8 cellular contexts compared by ENCODE assay signal in the genomic region with DNA sequence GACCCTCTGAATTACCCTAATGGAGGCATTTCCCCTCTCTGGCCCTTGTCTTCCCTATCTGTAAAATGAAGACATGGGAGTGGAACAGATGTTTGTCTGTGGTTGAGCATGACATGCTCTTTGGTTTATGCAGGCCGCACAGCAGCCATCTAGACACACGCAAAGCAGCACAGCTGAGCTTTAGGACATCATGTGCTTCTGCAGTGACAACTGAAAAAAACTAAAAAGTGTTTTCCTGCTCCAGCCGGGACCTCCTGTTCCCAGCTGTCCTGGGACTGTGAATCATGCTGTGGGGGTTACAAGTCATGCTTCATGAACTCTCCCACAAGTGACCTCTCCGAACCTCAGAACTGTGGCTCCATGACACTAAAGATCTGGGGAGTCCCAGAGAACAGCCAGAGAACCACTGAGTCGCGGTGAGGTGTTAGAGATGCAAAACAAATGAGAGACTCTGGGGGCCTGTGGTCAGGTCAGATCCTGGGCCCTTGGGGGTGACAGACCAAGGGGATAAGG. TPM values are rescaled to one million over a fixed set of nuclear protein-coding genes. Genes with fewer than 3 reads are reported as not detected.
DNase-seq lines count a peak whose midpoint lies in the region; ATAC-seq, FAIRE-seq and TF ChIP-seq lines count a peak whose summit lies in the region.

No MANE protein-coding gene starts in this region.

- H2AFZ ChIP-seq in IMR-90 (replicated peaks; ENCODE audit: low read length, poor library complexity), result peak overlapping the region; percentile 35
- no peak overlapping the region for H2AFZ ChIP-seq in astrocyte (ENCODE audit: low read depth, low read length)

- H2AK9ac ChIP-seq in IMR-90 (replicated peaks; ENCODE audit: low read depth, low read length, poor library complexity), result peak overlapping the region; percentile 88

- H4K8ac ChIP-seq in IMR-90 (ENCODE audit: low read depth in 2 of 2, low read length in 2 of 2), result peak overlapping the region; percentile 45 to 67; a peak in 3 of 4 replicates

- H3K79me1 ChIP-seq in IMR-90 (ENCODE audit: low read depth in 1 of 2, low read length in 2 of 2), result peaks cover 10 to 70% of the 10 kb centered on the region in 2 experiments; a peak in 3 of 4 replicates

- peak overlapping the region; percentile 44; the same call in 1 of the 2 replicates for H3K18ac ChIP-seq in IMR-90 (ENCODE audit: low read depth, low read length)

- H3K4me3 Mint-ChIP-seq in astrocyte (ENCODE audit: unreplicated experiment), result peak overlapping the region; percentile 93

- intact Hi-C loops in IMR-90 (cut with micrococcal nuclease), result loop anchor here (2.0 to 5.0 kb wide), 2 partner anchors 21 to 218 kb away; a partner anchor contains a TSS
- intact Hi-C loops in aorta (cut with DNase I), result no loop called here

- H3K9me3 Mint-ChIP-seq in astrocyte (ENCODE audit: unreplicated experiment), result no peaks in the 10 kb centered on the region

- H3K56ac ChIP-seq in IMR-90 (ENCODE audit: extremely low read depth, insufficient read depth, low read length), result peak overlapping the region; percentile 40; the same call in 1 of the 2 replicates

- H3K4me2 ChIP-seq in IMR-90 (ENCODE audit: low read depth, low read length), result peak overlapping the region; percentile 98
- H3K4me2 ChIP-seq in astrocyte (ENCODE audit: low read length), result peak overlapping the region; percentile 98

- H3K14ac ChIP-seq in IMR-90 (replicated peaks; ENCODE audit: low read depth, low read length), result peak overlapping the region; percentile 72

- ATAC-seq in GM21526 (IDR thresholded peaks at IDR 0.05; ENCODE audit: low FRiP score, unreplicated experiment) (peak; percentile 45), IMR-90 (ENCODE audit: low read depth) (no peak), lung (ENCODE audit: insufficient read depth, low FRiP score) (peak; percentile 2), aorta (ENCODE audit: low FRiP score) (no peak)

- H3K27ac Mint-ChIP-seq in astrocyte (ENCODE audit: unreplicated experiment), result no peak overlapping the region

- peak overlapping the region; percentile 88 for H2AK5ac ChIP-seq in IMR-90 (ENCODE audit: low read depth, low read length)

- TF ChIP-seq CTCF in IMR-90 (conservative IDR thresholded peaks at IDR 0.05; ENCODE audit: low read depth, low read length) (no peak), astrocyte (IDR thresholded peaks at IDR 0.05; ENCODE audit: insufficient read depth, low read depth, low read length) (no peak), lung (IDR thresholded peaks at IDR 0.05; ENCODE audit: control extremely low read depth, extremely low read depth) (no peak)

- peak overlapping the region; percentile 83 for H2BK20ac ChIP-seq in IMR-90 (ENCODE audit: low read depth, low read length)

- H4K5ac ChIP-seq in IMR-90 (ENCODE audit: low read depth, low read length), result peak overlapping the region; percentile 34

- DNase-seq in IMR-90 (peak; percentile 79), astrocyte (ENCODE audit: low read depth) (peak; percentile 61), lung (ENCODE audit: low spot score) (no peak), aorta (no peak), NCI-H2227 treated with DMSO at 0.1 percent for 48 hours (lab: John Stamatoyannopoulos, UW) (no peak), epidermal melanocyte (ENCODE audit: insufficient read length, low spot score) (no peak)

- H3K27me3 ChIP-seq in IMR-90 (ENCODE audit: control insufficient read depth, insufficient read depth, low read length), result no peaks in the 10 kb centered on the region
- no peaks in the 10 kb centered on the region for H3K27me3 ChIP-seq in astrocyte (ENCODE audit: insufficient read depth, low read length)
- no peaks in the 10 kb centered on the region for H3K27me3 ChIP-seq in lung (ENCODE audit: control insufficient read depth, insufficient read depth)
- no peaks in the 10 kb centered on the region for H3K27me3 ChIP-seq in aorta (ENCODE audit: control insufficient read depth in 1 of 2, insufficient read depth in 2 of 2, low read length in 1 of 2)

- peak overlapping the region; percentile 72; the same call in 1 of the 2 replicates for H3K4me3 ChIP-seq in GM08714 (ENCODE audit: low read length)
- H3K4me3 ChIP-seq in IMR-90 (ENCODE audit: insufficient read depth, low read depth, low read length), result peak overlapping the region; percentile 79
- peak overlapping the region; percentile 35 for H3K4me3 ChIP-seq in astrocyte (ENCODE audit: insufficient read depth, low read depth, low read length)
- no peak overlapping the region for H3K4me3 ChIP-seq in lung
- no peak overlapping the region for H3K4me3 ChIP-seq in aorta (ENCODE audit: low read length in 2 of 2)

- H3K4me1 ChIP-seq in IMR-90 (ENCODE audit: control insufficient read depth, insufficient read depth, low read length), result peaks cover 29% of the 10 kb centered on the region
- peaks cover 61% of the 10 kb centered on the region for H3K4me1 ChIP-seq in astrocyte (ENCODE audit: insufficient read depth, low read length)
- peaks cover 18 to 22% of the 10 kb centered on the region in 2 donors for H3K4me1 ChIP-seq in lung (ENCODE audit: control insufficient read depth in 2 of 2, insufficient read depth in 2 of 2, low read length in 2 of 2)
- peaks cover 6 to 10% of the 10 kb centered on the region in 2 donors for H3K4me1 ChIP-seq in aorta (ENCODE audit: control insufficient read depth in 1 of 2, insufficient read depth in 2 of 2, low read length in 2 of 2)

- no peak for TF ChIP-seq POLR2A in IMR-90 (IDR thresholded peaks at IDR 0.05; ENCODE audit: low read depth, low read length)

- no peak for TF ChIP-seq RAD21 in IMR-90 (IDR thresholded peaks at IDR 0.05; ENCODE audit: low read length)

- peaks cover 3% of the 10 kb centered on the region for H3K36me3 Mint-ChIP-seq in astrocyte (ENCODE audit: low read depth, unreplicated experiment)

- peaks cover 49% of the 10 kb centered on the region for H3K79me2 ChIP-seq in astrocyte (ENCODE audit: insufficient read depth, low read length)

- peak overlapping the region; percentile 81 for H3K23ac ChIP-seq in IMR-90 (ENCODE audit: low read depth, low read length)

- H3K9me3 ChIP-seq in IMR-90 (ENCODE audit: control insufficient read depth, insufficient read depth, low read length) (no peaks in the 10 kb centered on the region), astrocyte (ENCODE audit: insufficient read depth, low read depth, low read length) (no peaks in the 10 kb centered on the region), lung (ENCODE audit: control insufficient read depth in 2 of 2, insufficient read depth in 1 of 2, low read length in 1 of 2) (no peaks in the 10 kb centered on the region), aorta (ENCODE audit: control insufficient read depth, low read length) (no peaks in the 10 kb centered on the region)

- no peaks in the 10 kb centered on the region for H3K36me3 ChIP-seq in IMR-90 (ENCODE audit: control insufficient read depth, insufficient read depth, low read length)
- no peaks in the 10 kb centered on the region for H3K36me3 ChIP-seq in astrocyte (ENCODE audit: insufficient read depth, low read length)
- no peaks in the 10 kb centered on the region for H3K36me3 ChIP-seq in lung (ENCODE audit: control insufficient read depth in 2 of 2, insufficient read depth in 2 of 2, low read length in 2 of 2)
- H3K36me3 ChIP-seq in aorta (ENCODE audit: control insufficient read depth in 1 of 2, insufficient read depth in 2 of 2, low read length in 1 of 2), result no peaks in the 10 kb centered on the region

- H3K27me3 Mint-ChIP-seq in astrocyte (ENCODE audit: low read depth, unreplicated experiment), result no peaks in the 10 kb centered on the region

- peak overlapping the region; percentile 89 for H3K9ac ChIP-seq in IMR-90 (ENCODE audit: low read depth, low read length)
- peak overlapping the region; percentile 48 for H3K9ac ChIP-seq in astrocyte (ENCODE audit: low read length)

- peaks cover 32% of the 10 kb centered on the region for H3K9me1 ChIP-seq in IMR-90 (ENCODE audit: insufficient read depth, low read length)

- H2BK5ac ChIP-seq in IMR-90 (ENCODE audit: low read depth, low read length, poor library complexity, severe bottlenecking), result peak overlapping the region; percentile 98

- no TSS peak for BruUV-seq in IMR-90 (replicated peaks; lab: Mats Ljungman, UMichigan)

- H2BK15ac ChIP-seq in IMR-90 (ENCODE audit: low read depth, low read length), result peak overlapping the region; percentile 63; the same call in 2 of the 3 replicates

- in situ Hi-C loops in IMR-90 (cut with MboI; ENCODE audit: low sequenced_read_pairs), result no loop called here

- 25% methylated on average over 5 of the region's 6 CpGs; no CpG with 5 or more reads in 1 of the 2 experiments for WGBS in IMR-90 (ENCODE audit: extremely low coverage in 2 of 2, insufficient read length in 1 of 2), 2 experiments
- 46 to 62% methylated on average over 6 of the region's 6 CpGs for WGBS in lung, 2 donors
- 61 to 72% methylated on average over 6 of the region's 6 CpGs for WGBS in aorta, 2 donors

- H2BK120ac ChIP-seq in IMR-90 (ENCODE audit: low read depth, low read length), result peak overlapping the region; percentile 88

- CTCF ChIA-PET in IMR-90 (lab: Yijun Ruan, JAX), result no interaction called here

- dilution Hi-C loops in IMR-90 (cut with HindIII; ENCODE audit: low sequenced_read_pairs, unreplicated experiment), result no loop called here

- H3K4ac ChIP-seq in IMR-90 (ENCODE audit: low read depth, low read length), result peak overlapping the region; percentile 92

- peak overlapping the region; percentile 88 for H3K27ac ChIP-seq in IMR-90 (ENCODE audit: insufficient read depth, low read length)
- H3K27ac ChIP-seq in astrocyte (ENCODE audit: low read depth, low read length), result peak overlapping the region; percentile 7
- peak overlapping the region; percentile 63 to 90 for H3K27ac ChIP-seq in lung (ENCODE audit: low read depth in 1 of 2, low read length in 1 of 2)
- H3K27ac ChIP-seq in aorta (ENCODE audit: low read depth in 1 of 2, low read length in 2 of 2), result peak overlapping the region; percentile 75 to 90

- H3K4me1 Mint-ChIP-seq in astrocyte (ENCODE audit: low read depth, unreplicated experiment), result peaks cover 34% of the 10 kb centered on the region

- peak overlapping the region; percentile 48 for H4K91ac ChIP-seq in IMR-90 (ENCODE audit: insufficient read depth, low read depth, low read length)

- no peak for FAIRE-seq in astrocyte (lab: Jason Lieb, UNC)

- POLR2A ChIA-PET in IMR-90 (lab: Charles Lee; ENCODE audit: unreplicated experiment), result interaction anchor here (2.6 kb wide), 1 partner anchor 22 kb away, joined by 9 read pairs; a partner anchor contains a TSS

- no peaks in the 10 kb centered on the region; the same call in 1 of the 2 replicates for H4K20me1 ChIP-seq in IMR-90 (ENCODE audit: insufficient read depth, low read length)
- H4K20me1 ChIP-seq in astrocyte (ENCODE audit: insufficient read depth, low read length), result peaks cover 10% of the 10 kb centered on the region

RNA-seq across cellular contexts. Expression of a gene that starts 1.7 kb away (rescaled TPM):
- total RNA-seq in IMR-90 (2012; rRNA removed) (36.1 and 37.5 TPM in 2 replicates), astrocyte (16.7 and 19.8 TPM in 2 replicates), lung (10 to 100 TPM; 14.3 to 19.7 TPM), aorta (10 to 100 TPM; 45.3 to 47.6 TPM)
- polyA plus RNA-seq in IMR-90 (2012; rRNA removed) (42.6 and 53.4 TPM in 2 replicates), lung (10 to 100 TPM; 14.0 to 54.8 TPM), aorta (10 to 100 TPM; 33.7 to 38.2 TPM)
- 34.9 and 58.2 TPM in 2 replicates for polyA plus RNA-seq in IMR-90 (2012; cell fraction: cytosol; rRNA removed)
- polyA plus RNA-seq in IMR-90 (2012; cell fraction: nucleus; rRNA removed; ENCODE audit: low replicate concordance), result 10.7 and 26.3 TPM in 2 replicates

RNA-seq across cellular contexts. Expression of a gene that starts 21.4 kb away (rescaled TPM):
- total RNA-seq in IMR-90 (2012; rRNA removed) (50.2 and 56.1 TPM in 2 replicates), astrocyte (53.8 and 57.0 TPM in 2 replicates), lung (100 to 1,000 TPM in 1 of 2 donors, 10 to 100 TPM in 1; 69.1 to 105 TPM), aorta (10 to 100 TPM; 58.9 to 66.4 TPM)
- polyA plus RNA-seq in IMR-90 (2012; rRNA removed) (26.6 and 28.1 TPM in 2 replicates), lung (10 to 100 TPM; 21.2 to 27.1 TPM), aorta (10 to 100 TPM; 17.3 to 21.3 TPM)
- 10.3 and 10.5 TPM in 2 replicates for polyA plus RNA-seq in IMR-90 (2012; cell fraction: cytosol; rRNA removed)
- polyA plus RNA-seq in IMR-90 (2012; cell fraction: nucleus; rRNA removed; ENCODE audit: low replicate concordance), result 11.6 and 41.1 TPM in 2 replicates

Comparison
In these comparisons a context has a peak if more than half of its experiments do, and no peak if none do; other contexts are left out.
1. H3K4me3 ChIP-seq: peak in GM08714 (single experiment), IMR-90 (single experiment) and astrocyte (single experiment); none in lung (single experiment) and aorta (0 of 2).
2. ATAC-seq: peak in GM21526 (single experiment) and lung (single experiment); none in IMR-90 (single experiment) and aorta (single experiment).
3. DNase-seq: peak in IMR-90 (single experiment) and astrocyte (single experiment); none in lung (single experiment), aorta (0 of 2), NCI-H2227 treated with DMSO at 0.1 percent for 48 hours (single experiment) and epidermal melanocyte (single experiment).
4. H3K27ac ChIP-seq: peak in every context shown above with its lines; median percentile 88 in IMR-90; 82 in aorta; 76 in lung; 7 in astrocyte.